ENCODE assay signal across 24 cellular contexts in genomic region chr1:26138974-26139558, GRCh38. TPM values are rescaled to one million over a fixed set of nuclear protein-coding genes. Genes with fewer than 3 reads are reported as not detected.
DNase-seq lines count a peak whose midpoint lies in the region; ATAC-seq and TF ChIP-seq lines count a peak whose summit lies in the region.
"Had no signal": no experiment of that assay in that cellular context is flagged by ENCODE, and none has a peak within 500 bp of the region (broad histone marks: within the 10 kb centered on the region; RNA-seq: fewer than 3 reads in every experiment).

No MANE protein-coding gene starts in this region.

- no peaks in the 10 kb centered on the region for H3K27me3 ChIP-seq in H7 (ENCODE audit: control insufficient read depth, insufficient read depth, low read length)
- H3K27me3 ChIP-seq: testis had no signal

- DNase-seq in activated naive CD8-positive, alpha-beta T cell treated with anti-CD3 and anti-CD28 coated beads, Interleukin-2, amount 50 U/mL, for 24 hours, result no peak
- DNase-seq in HT-29 (ENCODE audit: low spot score), result peak; percentile 9
- peak; percentile 38 for DNase-seq in activated CD8-positive, alpha-beta T cell treated with anti-CD3 and anti-CD28 coated beads, Interleukin-2, amount 10 ng/mL, durations not matched to agents 7 days and 5 days
- peak; percentile 3 for DNase-seq in type B pancreatic cell (ENCODE audit: extremely low spot score, unreplicated experiment)
- no peak for DNase-seq in GF-D8 (lab: John Stamatoyannopoulos, UW)
- DNase-seq in germinal center (ENCODE audit: low spot score), result no peak
- DNase-seq in H7, result no peak
- DNase-seq: activated CD4-positive, alpha-beta memory T cell treated with anti-CD3 and anti-CD28 coated beads for 36 hours; foreskin fibroblast; hypothalamus; islet precursor cell; MV-4-11; naive B cell; NCI-H1930; NCI-H524 treated with DMSO at 0.1 percent for 48 hours; T-helper 1 cell; testis had no signal

- no peaks in the 10 kb centered on the region for H3K9me3 Mint-ChIP-seq in activated naive CD8-positive, alpha-beta T cell (ENCODE audit: low read depth)
- no peaks in the 10 kb centered on the region for H3K9me3 Mint-ChIP-seq in activated naive CD8-positive, alpha-beta T cell treated with anti-CD3 and anti-CD28 coated beads, Interleukin-2, amount 50 U/mL, for 24 hours
- H3K9me3 Mint-ChIP-seq in activated CD8-positive, alpha-beta T cell treated with anti-CD3 and anti-CD28 coated beads, Interleukin-2, amount 10 ng/mL, durations not matched to agents 7 days and 5 days (ENCODE audit: insufficient read depth), result peaks cover 3% of the 10 kb centered on the region
- no peaks in the 10 kb centered on the region for H3K9me3 Mint-ChIP-seq in type B pancreatic cell
- H3K9me3 Mint-ChIP-seq: activated CD4-positive, alpha-beta memory T cell treated with anti-CD3 and anti-CD28 coated beads for 36 hours; dendritic cell treated with granulocyte-macrophage colony-stimulating factor and Interleukin-4, amounts not matched to agents 40 ng/mL and 50 ng/mL, for 4 days; stimulated activated effector memory CD8-positive, alpha-beta T cell treated with anti-CD3 and anti-CD28 coated beads, Interleukin-12 subunit alpha, Interleukin-12 subunit beta, amount 100 ng/mL, for 72 hours had no signal

- H3K36me3 ChIP-seq in H7 (replicated peaks; ENCODE audit: control insufficient read depth, insufficient read depth, low read length), result no peaks in the 10 kb centered on the region

- ATAC-seq in activated naive CD8-positive, alpha-beta T cell treated with anti-CD3 and anti-CD28 coated beads, Interleukin-2, amount 50 U/mL, for 24 hours, result no peak
- ATAC-seq in activated CD8-positive, alpha-beta T cell treated with anti-CD3 and anti-CD28 coated beads, Interleukin-2, amount 10 ng/mL, durations not matched to agents 7 days and 5 days, result peak; percentile 92
- ATAC-seq: HCT116; sciatic nerve; stimulated activated effector memory CD8-positive, alpha-beta T cell treated with anti-CD3 and anti-CD28 coated beads, Interleukin-12 subunit alpha, Interleukin-12 subunit beta, amount 100 ng/mL, for 72 hours had no signal

- no peaks in the 10 kb centered on the region for H3K27me3 Mint-ChIP-seq in activated naive CD8-positive, alpha-beta T cell
- no peaks in the 10 kb centered on the region for H3K27me3 Mint-ChIP-seq in activated naive CD8-positive, alpha-beta T cell treated with anti-CD3 and anti-CD28 coated beads, Interleukin-2, amount 50 U/mL, for 24 hours
- H3K27me3 Mint-ChIP-seq in activated CD8-positive, alpha-beta T cell treated with anti-CD3 and anti-CD28 coated beads, Interleukin-2, amount 10 ng/mL, durations not matched to agents 7 days and 5 days (ENCODE audit: low read depth), result peaks cover 7% of the 10 kb centered on the region
- no peaks in the 10 kb centered on the region for H3K27me3 Mint-ChIP-seq in type B pancreatic cell
- H3K27me3 Mint-ChIP-seq: activated CD4-positive, alpha-beta memory T cell treated with anti-CD3 and anti-CD28 coated beads for 36 hours; dendritic cell treated with granulocyte-macrophage colony-stimulating factor and Interleukin-4, amounts not matched to agents 40 ng/mL and 50 ng/mL, for 4 days; naive B cell had no signal

- CTCF ChIA-PET in activated CD8-positive, alpha-beta T cell treated with anti-CD3 and anti-CD28 coated beads, Interleukin-2, amount 10 ng/mL, durations not matched to agents 7 days and 5 days (lab: Charles Lee), result interaction anchor here (0.6 to 10.4 kb wide), 14 partner anchors 11 to 279 kb away, joined by 3 to 317 read pairs (median 5); partner anchors contain the start of genes CEP85, PDIK1L and ZNF593

- no peak overlapping the region for H3K4me3 ChIP-seq in H7 (ENCODE audit: insufficient read depth, low read depth, low read length)
- H3K4me3 ChIP-seq: testis had no signal

- no peak for TF ChIP-seq CTCF in type B pancreatic cell (conservative IDR thresholded peaks at IDR 0.05)

- H3K4me3 Mint-ChIP-seq in activated naive CD8-positive, alpha-beta T cell, result peak overlapping the region; percentile 17
- H3K4me3 Mint-ChIP-seq in activated naive CD8-positive, alpha-beta T cell treated with anti-CD3 and anti-CD28 coated beads, Interleukin-2, amount 50 U/mL, for 24 hours, result no peak overlapping the region
- H3K4me3 Mint-ChIP-seq in activated CD8-positive, alpha-beta T cell treated with anti-CD3 and anti-CD28 coated beads, Interleukin-2, amount 10 ng/mL, durations not matched to agents 7 days and 5 days, result peak overlapping the region; percentile 40
- no peak overlapping the region for H3K4me3 Mint-ChIP-seq in type B pancreatic cell
- H3K4me3 Mint-ChIP-seq: activated CD4-positive, alpha-beta memory T cell treated with anti-CD3 and anti-CD28 coated beads for 36 hours; dendritic cell treated with granulocyte-macrophage colony-stimulating factor and Interleukin-4, amounts not matched to agents 40 ng/mL and 50 ng/mL, for 4 days; naive B cell; stimulated activated effector memory CD8-positive, alpha-beta T cell treated with anti-CD3 and anti-CD28 coated beads, Interleukin-12 subunit alpha, Interleukin-12 subunit beta, amount 100 ng/mL, for 72 hours had no signal

- H3K36me3 Mint-ChIP-seq in activated naive CD8-positive, alpha-beta T cell, result no peaks in the 10 kb centered on the region
- no peaks in the 10 kb centered on the region for H3K36me3 Mint-ChIP-seq in activated naive CD8-positive, alpha-beta T cell treated with anti-CD3 and anti-CD28 coated beads, Interleukin-2, amount 50 U/mL, for 24 hours (ENCODE audit: low read depth)
- H3K36me3 Mint-ChIP-seq in activated CD8-positive, alpha-beta T cell treated with anti-CD3 and anti-CD28 coated beads, Interleukin-2, amount 10 ng/mL, durations not matched to agents 7 days and 5 days (ENCODE audit: low read depth), result no peaks in the 10 kb centered on the region
- no peaks in the 10 kb centered on the region for H3K36me3 Mint-ChIP-seq in type B pancreatic cell
- H3K36me3 Mint-ChIP-seq: activated CD4-positive, alpha-beta memory T cell treated with anti-CD3 and anti-CD28 coated beads for 36 hours; naive B cell; stimulated activated effector memory CD8-positive, alpha-beta T cell treated with anti-CD3 and anti-CD28 coated beads, Interleukin-12 subunit alpha, Interleukin-12 subunit beta, amount 100 ng/mL, for 72 hours had no signal

- POLR2A ChIA-PET in activated CD8-positive, alpha-beta T cell treated with anti-CD3 and anti-CD28 coated beads, Interleukin-2, amount 10 ng/mL, durations not matched to agents 7 days and 5 days (lab: Charles Lee), result interaction anchor here (0.6 to 3.5 kb wide), 7 partner anchors 9 to 170 kb away, joined by 3 to 52 read pairs (median 3); partner anchors contain the start of genes PDIK1L and ZNF593

- H3K27ac Mint-ChIP-seq in activated naive CD8-positive, alpha-beta T cell, result peak overlapping the region; percentile 1
- no peak overlapping the region for H3K27ac Mint-ChIP-seq in activated naive CD8-positive, alpha-beta T cell treated with anti-CD3 and anti-CD28 coated beads, Interleukin-2, amount 50 U/mL, for 24 hours
- peak overlapping the region; percentile 77 for H3K27ac Mint-ChIP-seq in activated CD8-positive, alpha-beta T cell treated with anti-CD3 and anti-CD28 coated beads, Interleukin-2, amount 10 ng/mL, durations not matched to agents 7 days and 5 days
- peak overlapping the region; percentile 55 for H3K27ac Mint-ChIP-seq in type B pancreatic cell
- H3K27ac Mint-ChIP-seq: activated CD4-positive, alpha-beta memory T cell treated with anti-CD3 and anti-CD28 coated beads for 36 hours; dendritic cell treated with granulocyte-macrophage colony-stimulating factor and Interleukin-4, amounts not matched to agents 40 ng/mL and 50 ng/mL, for 4 days; stimulated activated effector memory CD8-positive, alpha-beta T cell treated with anti-CD3 and anti-CD28 coated beads, Interleukin-12 subunit alpha, Interleukin-12 subunit beta, amount 100 ng/mL, for 72 hours had no signal

- peaks cover 14% of the 10 kb centered on the region for H3K4me1 Mint-ChIP-seq in activated naive CD8-positive, alpha-beta T cell (ENCODE audit: low read depth)
- peaks cover 6% of the 10 kb centered on the region for H3K4me1 Mint-ChIP-seq in activated naive CD8-positive, alpha-beta T cell treated with anti-CD3 and anti-CD28 coated beads, Interleukin-2, amount 50 U/mL, for 24 hours
- peaks cover 15% of the 10 kb centered on the region for H3K4me1 Mint-ChIP-seq in activated CD8-positive, alpha-beta T cell treated with anti-CD3 and anti-CD28 coated beads, Interleukin-2, amount 10 ng/mL, durations not matched to agents 7 days and 5 days (ENCODE audit: low read depth)
- no peaks in the 10 kb centered on the region for H3K4me1 Mint-ChIP-seq in type B pancreatic cell (ENCODE audit: unreplicated experiment)
- H3K4me1 Mint-ChIP-seq: naive B cell had no signal

RNA-seq across cellular contexts. Expression of gene FAM110D, which starts 19.8 kb away (rescaled TPM):
- total RNA-seq in HT-29 (2014; rRNA removed; shearing (Covaris generic)), result not detected in 2 replicates
- not detected for total RNA-seq in activated CD8-positive, alpha-beta T cell treated with anti-CD3 and anti-CD28 coated beads, Interleukin-2, amount 10 ng/mL, durations not matched to agents 7 days and 5 days
- 0.38 and 1.4 TPM in 2 replicates for total RNA-seq in type B pancreatic cell (ENCODE audit: low replicate concordance)
- 1.00 and 2.7 TPM in 2 replicates for total RNA-seq in H7 (2014; rRNA removed; shearing (Covaris generic))
- total RNA-seq: activated CD4-positive, alpha-beta memory T cell treated with anti-CD3 and anti-CD28 coated beads for 36 hours; bronchial epithelial cell had no signal

RNA-seq across cellular contexts. Expression of gene PDIK1L, which starts 27.4 kb away (rescaled TPM):
- total RNA-seq in HT-29 (2014; rRNA removed; shearing (Covaris generic)), result 3.9 and 4.3 TPM in 2 replicates
- total RNA-seq in activated CD8-positive, alpha-beta T cell treated with anti-CD3 and anti-CD28 coated beads, Interleukin-2, amount 10 ng/mL, durations not matched to agents 7 days and 5 days, result 10 to 100 TPM; 21.3 to 25.4 TPM
- 14.7 and 18.4 TPM in 2 replicates for total RNA-seq in type B pancreatic cell (ENCODE audit: low replicate concordance)
- total RNA-seq in H7 (2014; rRNA removed; shearing (Covaris generic)), result 5.9 and 6.0 TPM in 2 replicates

RNA-seq across cellular contexts. Expression of gene C1orf232, which starts 29.7 kb away (rescaled TPM):
- total RNA-seq in HT-29 (2014; rRNA removed; shearing (Covaris generic)), result not detected in 2 replicates
- not detected for total RNA-seq in activated CD8-positive, alpha-beta T cell treated with anti-CD3 and anti-CD28 coated beads, Interleukin-2, amount 10 ng/mL, durations not matched to agents 7 days and 5 days
- 1.0 TPM in 1 of 2 replicates, not detected in the other for total RNA-seq in type B pancreatic cell (ENCODE audit: low replicate concordance)
- total RNA-seq in H7 (2014; rRNA removed; shearing (Covaris generic)), result not detected in 2 replicates
- total RNA-seq: activated CD4-positive, alpha-beta memory T cell treated with anti-CD3 and anti-CD28 coated beads for 36 hours; bronchial epithelial cell; lung microvascular endothelial cell; sciatic nerve; testis had no signal

RNA-seq across cellular contexts. Expression of gene ZNF593, which starts 30.6 kb away (rescaled TPM):
- 170 and 217 TPM in 2 replicates for total RNA-seq in HT-29 (2014; rRNA removed; shearing (Covaris generic))
- total RNA-seq in activated CD8-positive, alpha-beta T cell treated with anti-CD3 and anti-CD28 coated beads, Interleukin-2, amount 10 ng/mL, durations not matched to agents 7 days and 5 days, result 10 to 100 TPM; 28.4 to 31.1 TPM
- total RNA-seq in type B pancreatic cell (ENCODE audit: low replicate concordance), result 29.7 and 34.9 TPM in 2 replicates
- 32.8 and 59.0 TPM in 2 replicates for total RNA-seq in H7 (2014; rRNA removed; shearing (Covaris generic))

RNA-seq across cellular contexts. Expression of gene ZNF593OS, which starts 32.6 kb away (rescaled TPM):
- total RNA-seq in HT-29 (2014; rRNA removed; shearing (Covaris generic)), result 1.6 TPM in 1 of 2 replicates, not detected in the other
- total RNA-seq in activated CD8-positive, alpha-beta T cell treated with anti-CD3 and anti-CD28 coated beads, Interleukin-2, amount 10 ng/mL, durations not matched to agents 7 days and 5 days, result not detected
- total RNA-seq in type B pancreatic cell (ENCODE audit: low replicate concordance), result not detected in 2 replicates
- 0.22 TPM in 1 of 2 replicates, not detected in the other for total RNA-seq in H7 (2014; rRNA removed; shearing (Covaris generic))
- total RNA-seq: activated CD4-positive, alpha-beta memory T cell treated with anti-CD3 and anti-CD28 coated beads for 36 hours; bronchial epithelial cell; lung microvascular endothelial cell; sciatic nerve had no signal

Comparison
In these comparisons a context has a peak if more than half of its experiments do, and no peak if none do; other contexts are left out.
1. H3K4me3 Mint-ChIP-seq: peak in activated naive CD8-positive, alpha-beta T cell (single experiment) and activated CD8-positive, alpha-beta T cell treated with anti-CD3 and anti-CD28 coated beads, Interleukin-2, amount 10 ng/mL, durations not matched to agents 7 days and 5 days (single experiment); none in activated naive CD8-positive, alpha-beta T cell treated with anti-CD3 and anti-CD28 coated beads, Interleukin-2, amount 50 U/mL, for 24 hours (single experiment) and type B pancreatic cell (single experiment).
2. DNase-seq: peak in HT-29 (single experiment), activated CD8-positive, alpha-beta T cell treated with anti-CD3 and anti-CD28 coated beads, Interleukin-2, amount 10 ng/mL, durations not matched to agents 7 days and 5 days (single experiment) and type B pancreatic cell (single experiment); none in activated naive CD8-positive, alpha-beta T cell treated with anti-CD3 and anti-CD28 coated beads, Interleukin-2, amount 50 U/mL, for 24 hours (single experiment), GF-D8 (single experiment), germinal center (single experiment) and H7 (single experiment).